ENCODE assay signal across 23 cellular contexts in the genomic region with DNA sequence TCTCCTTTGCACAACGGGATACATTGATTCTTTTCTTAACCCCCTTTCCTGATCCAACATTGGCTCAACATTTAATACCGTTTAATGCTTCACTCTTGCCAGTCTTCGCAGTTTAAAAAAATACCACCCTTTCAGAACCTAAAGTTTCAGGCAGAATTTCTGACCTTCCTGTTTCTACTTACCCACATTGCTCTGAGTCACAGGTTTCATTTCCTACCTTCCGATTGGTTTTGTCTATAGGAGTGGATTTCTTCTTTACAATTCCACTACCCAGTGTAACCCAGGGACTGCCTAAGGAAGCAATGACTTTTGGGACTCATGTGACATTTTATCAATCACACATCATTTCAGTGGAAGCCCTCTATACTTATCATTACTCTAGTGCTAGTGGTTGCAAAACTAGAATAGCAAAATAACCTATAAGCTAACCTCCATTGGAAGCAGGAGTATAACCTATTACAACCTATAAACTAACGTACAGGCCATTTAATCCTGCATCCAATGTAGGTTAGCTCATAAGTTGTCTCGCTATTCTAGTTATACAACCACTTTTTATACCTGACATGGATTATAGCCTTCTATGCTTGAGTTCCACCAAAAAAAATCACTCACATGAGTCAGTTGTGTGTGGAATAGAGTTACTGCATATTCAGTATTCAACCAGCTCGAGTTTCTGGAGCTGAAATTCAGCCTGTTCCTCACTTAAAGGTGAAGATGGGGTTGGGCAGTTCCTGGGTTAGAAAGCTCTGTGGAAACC.
DNase-seq lines count a peak whose midpoint lies in the region; ATAC-seq, FAIRE-seq and TF ChIP-seq lines count a peak whose summit lies in the region.
"Had no signal": no experiment of that assay in that cellular context is flagged by ENCODE, and none has a peak within 500 bp of the region (broad histone marks: within the 10 kb centered on the region; RNA-seq: fewer than 3 reads in every experiment).

No MANE protein-coding gene starts in this region.

- H3K27me3 ChIP-seq in astrocyte (ENCODE audit: insufficient read depth, low read length) (no peaks in the 10 kb centered on the region), upper lobe of right lung (no peaks in the 10 kb centered on the region)
- H3K27me3 ChIP-seq: BE2C had no signal

- H3K27ac ChIP-seq in astrocyte (ENCODE audit: low read depth, low read length) (no peak overlapping the region), upper lobe of right lung (no peak overlapping the region)
- H3K27ac ChIP-seq: 22Rv1 had no signal

- no peaks in the 10 kb centered on the region for H3K79me2 ChIP-seq in astrocyte (ENCODE audit: insufficient read depth, low read length)

- no peak overlapping the region for H2AFZ ChIP-seq in astrocyte (ENCODE audit: low read depth, low read length)

- H3K27ac Mint-ChIP-seq in astrocyte (ENCODE audit: unreplicated experiment), result no peak overlapping the region
- H3K27ac Mint-ChIP-seq: CD4-positive, alpha-beta memory T cell had no signal

- intact Hi-C loops in upper lobe of right lung (cut with DNase I), result no loop called here

- H3K4me1 ChIP-seq in astrocyte (ENCODE audit: insufficient read depth, low read length), result no peaks in the 10 kb centered on the region
- no peaks in the 10 kb centered on the region for H3K4me1 ChIP-seq in upper lobe of right lung
- H3K4me1 ChIP-seq: BE2C had no signal

- TF ChIP-seq CTCF in NB4 (IDR thresholded peaks at IDR 0.05; ENCODE audit: low read depth, low read length), result no peak
- TF ChIP-seq CTCF in astrocyte (IDR thresholded peaks at IDR 0.05; ENCODE audit: insufficient read depth, low read depth, low read length), result no peak
- no peak for TF ChIP-seq CTCF in upper lobe of right lung (IDR thresholded peaks at IDR 0.05)

- H3K4me1 Mint-ChIP-seq in astrocyte (ENCODE audit: low read depth, unreplicated experiment), result peaks cover 2% of the 10 kb centered on the region
- H3K4me1 Mint-ChIP-seq: CD4-positive, alpha-beta memory T cell had no signal

- TF ChIP-seq POLR2A in NB4 (IDR thresholded peaks at IDR 0.05; ENCODE audit: extremely low read depth, insufficient read length), result no peak

- no peaks in the 10 kb centered on the region for H3K27me3 Mint-ChIP-seq in astrocyte (ENCODE audit: low read depth, unreplicated experiment)
- H3K27me3 Mint-ChIP-seq: CD4-positive, alpha-beta memory T cell had no signal

- H3K4me3 Mint-ChIP-seq in astrocyte (ENCODE audit: unreplicated experiment), result no peak overlapping the region
- H3K4me3 Mint-ChIP-seq: CD4-positive, alpha-beta memory T cell had no signal

- no peaks in the 10 kb centered on the region for H4K20me1 ChIP-seq in astrocyte (ENCODE audit: insufficient read depth, low read length)

- FAIRE-seq in astrocyte (lab: Jason Lieb, UNC), result peak; percentile 5
- FAIRE-seq: RCC 7860 had no signal

- H3K36me3 Mint-ChIP-seq in astrocyte (ENCODE audit: low read depth, unreplicated experiment), result no peaks in the 10 kb centered on the region
- H3K36me3 Mint-ChIP-seq: CD4-positive, alpha-beta memory T cell had no signal

- H3K4me3 ChIP-seq in NB4 (ENCODE audit: low read depth, low read length) (no peak overlapping the region), astrocyte (ENCODE audit: insufficient read depth, low read depth, low read length) (no peak overlapping the region), upper lobe of right lung (no peak overlapping the region)

- H3K9ac ChIP-seq in astrocyte (ENCODE audit: low read length), result no peak overlapping the region
- H3K9ac ChIP-seq: SK-N-SH had no signal

- peak; percentile 42 for ATAC-seq in upper lobe of right lung
- ATAC-seq: Right ventricle myocardium inferior had no signal

- DNase-seq in NCI-H2107 (lab: John Stamatoyannopoulos, UW) (peak; percentile 1), NCI-H2107 treated with DMSO at 0.1 percent for 48 hours (lab: John Stamatoyannopoulos, UW; ENCODE audit: unreplicated experiment) (no peak), NB4 (ENCODE audit: low read depth) (peak; percentile 9), astrocyte (ENCODE audit: low read depth) (no peak), upper lobe of right lung (no peak), Ammon's horn (ENCODE audit: low spot score) (no peak), ecto neural progenitor cell (ENCODE audit: low spot score) (no peak), NCI-H187 (lab: John Stamatoyannopoulos, UW) (no peak)
- DNase-seq: BE2C; CD4-positive, alpha-beta memory T cell; DMS153; GF-D8; H7; KG1; NCI-H1105; NCI-H2081 treated with DMSO at 0.1 percent for 48 hours; NCI-H226; NCI-H524; NCI-H82; SK-N-SH had no signal

- H3K9me3 ChIP-seq in astrocyte (ENCODE audit: insufficient read depth, low read depth, low read length), result no peaks in the 10 kb centered on the region
- no peaks in the 10 kb centered on the region for H3K9me3 ChIP-seq in upper lobe of right lung
- H3K9me3 ChIP-seq: BE2C, SK-N-SH had no signal

- H3K4me2 ChIP-seq in astrocyte (ENCODE audit: low read length), result no peak overlapping the region
- H3K4me2 ChIP-seq: SK-N-SH had no signal

- no peaks in the 10 kb centered on the region for H3K9me3 Mint-ChIP-seq in astrocyte (ENCODE audit: unreplicated experiment)

- no peaks in the 10 kb centered on the region for H3K36me3 ChIP-seq in astrocyte (ENCODE audit: insufficient read depth, low read length)
- H3K36me3 ChIP-seq in upper lobe of right lung, result no peaks in the 10 kb centered on the region
- H3K36me3 ChIP-seq: BE2C had no signal

Comparison
In these comparisons a context has a peak if more than half of its experiments do, and no peak if none do; other contexts are left out.
1. DNase-seq: peak in NCI-H2107 (single experiment) and NB4 (single experiment); none in NCI-H2107 treated with DMSO at 0.1 percent for 48 hours (single experiment), astrocyte (single experiment), upper lobe of right lung (single experiment), Ammon's horn (single experiment), ecto neural progenitor cell (single experiment) and NCI-H187 (0 of 2).